Comparison of ENCODE assay signal across 8 cellular contexts in the genomic region with DNA sequence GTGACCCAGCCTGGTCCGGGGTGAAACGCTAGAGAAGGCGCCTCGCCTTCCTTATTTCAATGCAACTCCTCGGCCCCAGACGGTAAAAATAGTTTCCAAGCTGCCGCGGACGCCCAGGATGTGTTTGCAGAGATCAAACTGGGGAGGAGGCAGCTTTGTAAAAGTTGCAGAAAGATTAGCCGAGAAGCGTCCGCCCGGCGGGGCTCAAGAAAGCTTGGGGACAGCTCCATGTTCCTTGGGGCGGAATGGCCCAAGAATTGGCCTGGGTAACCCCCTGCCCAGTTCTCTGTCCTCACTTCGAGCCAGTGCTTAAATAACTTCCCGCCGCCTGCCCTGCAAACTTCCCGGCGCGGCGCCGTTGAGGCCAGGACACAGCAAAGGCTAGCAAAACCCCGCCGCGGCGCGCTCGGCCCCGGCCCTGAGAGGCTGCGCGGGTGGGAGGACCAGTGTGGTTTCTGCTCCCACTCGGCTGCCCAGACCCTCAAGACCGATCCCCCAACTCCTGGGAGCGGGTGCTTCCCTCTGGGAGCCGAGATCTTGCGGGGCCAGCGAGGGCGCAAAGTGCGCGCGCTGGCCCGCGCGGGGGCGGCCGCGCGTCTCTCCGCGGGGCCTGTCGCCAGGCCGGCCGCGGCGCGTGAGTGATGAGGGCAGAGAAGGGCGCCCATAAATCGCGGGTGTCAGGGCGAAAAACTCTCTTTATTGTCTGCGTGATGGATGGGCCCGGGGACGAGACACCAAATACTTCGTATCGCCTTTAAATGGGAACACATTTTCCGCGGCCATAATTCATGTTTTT. TPM values are rescaled to one million over a fixed set of nuclear protein-coding genes. Genes with fewer than 3 reads are reported as not detected.
A peak's percentile ranks its signal among the peaks of the same experiment; 100 is the strongest.
DNase-seq lines count a peak whose midpoint lies in the region; ATAC-seq and TF ChIP-seq lines count a peak whose summit lies in the region.

No MANE protein-coding gene starts in this region.

- H3K27ac ChIP-seq in skin epidermis = peak overlapping the region in 20 of 21 experiments; percentile 72 to 95 (median 88)

- H3K4me3 ChIP-seq in iPS-15b (ENCODE audit: low read depth, low read length) (peak overlapping the region; percentile 55), skin epidermis (peak overlapping the region; percentile 55 to 79 (median 70))

- no peak for ATAC-seq in activated naive CD8-positive, alpha-beta T cell treated with anti-CD3 and anti-CD28 coated beads, Interleukin-2, amount 10 ng/mL, durations not matched to agents 7 days and 5 days (ENCODE audit: low read depth)
- no peak for ATAC-seq in GM18873 (IDR thresholded peaks at IDR 0.05; ENCODE audit: low FRiP score, unreplicated experiment)
- ATAC-seq in HG03469 (IDR thresholded peaks at IDR 0.05; ENCODE audit: unreplicated experiment) = no peak
- ATAC-seq in GM21825 (IDR thresholded peaks at IDR 0.05; ENCODE audit: unreplicated experiment) = no peak

- H3K4me1 Mint-ChIP-seq in activated naive CD8-positive, alpha-beta T cell treated with anti-CD3 and anti-CD28 coated beads, Interleukin-2, amount 10 ng/mL, durations not matched to agents 7 days and 5 days = peaks cover 9% of the 10 kb centered on the region

- no peaks in the 10 kb centered on the region for H3K36me3 ChIP-seq in iPS-15b (ENCODE audit: control insufficient read depth, insufficient read depth, low read length)

- CTCF ChIA-PET in HEK293T (lab: Yijun Ruan, JAX) = interaction anchor here (0.7 to 1.2 kb wide), 2 partner anchors 12 to 854 kb away, joined by 3 read pairs; no protein-coding TSS in a partner anchor

- H3K9ac ChIP-seq in iPS-15b (ENCODE audit: low read depth, low read length) = no peak overlapping the region

- peak overlapping the region; percentile 47 for H3K4me3 Mint-ChIP-seq in activated naive CD8-positive, alpha-beta T cell treated with anti-CD3 and anti-CD28 coated beads, Interleukin-2, amount 10 ng/mL, durations not matched to agents 7 days and 5 days

- H3K36me3 Mint-ChIP-seq in activated naive CD8-positive, alpha-beta T cell treated with anti-CD3 and anti-CD28 coated beads, Interleukin-2, amount 10 ng/mL, durations not matched to agents 7 days and 5 days = peaks cover 2% of the 10 kb centered on the region

- peaks cover 10% of the 10 kb centered on the region for H3K4me1 ChIP-seq in iPS-15b (ENCODE audit: control insufficient read depth, insufficient read depth, low read length)

- H3K27ac Mint-ChIP-seq in activated naive CD8-positive, alpha-beta T cell treated with anti-CD3 and anti-CD28 coated beads, Interleukin-2, amount 10 ng/mL, durations not matched to agents 7 days and 5 days = no peak overlapping the region

- POLR2A ChIA-PET in HEK293T (lab: Yijun Ruan, JAX) = interaction anchor here (0.9 to 5.0 kb wide), 3 partner anchors 12 to 203 kb away, joined by 3 to 21 read pairs (median 3); no protein-coding TSS in a partner anchor
- POLR2A ChIA-PET in activated naive CD8-positive, alpha-beta T cell treated with anti-CD3 and anti-CD28 coated beads, Interleukin-2, amount 10 ng/mL, durations not matched to agents 7 days and 5 days (lab: Charles Lee) = no interaction called here

- H3K9me3 Mint-ChIP-seq in activated naive CD8-positive, alpha-beta T cell treated with anti-CD3 and anti-CD28 coated beads, Interleukin-2, amount 10 ng/mL, durations not matched to agents 7 days and 5 days = no peaks in the 10 kb centered on the region

- no peaks in the 10 kb centered on the region for H3K9me3 ChIP-seq in iPS-15b (ENCODE audit: control insufficient read depth, insufficient read depth, low read length)

- peaks cover 73% of the 10 kb centered on the region for H3K27me3 Mint-ChIP-seq in activated naive CD8-positive, alpha-beta T cell treated with anti-CD3 and anti-CD28 coated beads, Interleukin-2, amount 10 ng/mL, durations not matched to agents 7 days and 5 days

- H3K27me3 ChIP-seq in iPS-15b (ENCODE audit: control insufficient read depth, insufficient read depth, low read length) = peaks cover 92% of the 10 kb centered on the region

- DNase-seq in HEK293T (ENCODE audit: extremely low spot score) (no peak), NCI-H2227 treated with DMSO at 0.1 percent for 48 hours (lab: John Stamatoyannopoulos, UW) (no peak)
- peak; percentile 37 for DNase-seq in activated naive CD8-positive, alpha-beta T cell treated with anti-CD3 and anti-CD28 coated beads, Interleukin-2, amount 10 ng/mL, durations not matched to agents 7 days and 5 days

TF ChIP-seq in HEK293T, 16 proteins besides CTCF, POLR2A, EP300 and RAD21:
- no peak for TF ChIP-seq NFRKB (IDR thresholded peaks at IDR 0.05)
- peak; percentile 96 for TF ChIP-seq ARNT (IDR thresholded peaks at IDR 0.05)
- TF ChIP-seq BHLHE40 (IDR thresholded peaks at IDR 0.05; ENCODE audit: borderline replicate concordance) = no peak
- TF ChIP-seq HDGF (IDR thresholded peaks at IDR 0.05; ENCODE audit: borderline replicate concordance) = no peak
- no peak for TF ChIP-seq ELF4 (IDR thresholded peaks at IDR 0.05)
- peak; percentile 100 for TF ChIP-seq LEF1 (IDR thresholded peaks at IDR 0.05; ENCODE audit: borderline replicate concordance)
- no peak for TF ChIP-seq TARDBP (IDR thresholded peaks at IDR 0.05)
- TF ChIP-seq, protein P1, sequence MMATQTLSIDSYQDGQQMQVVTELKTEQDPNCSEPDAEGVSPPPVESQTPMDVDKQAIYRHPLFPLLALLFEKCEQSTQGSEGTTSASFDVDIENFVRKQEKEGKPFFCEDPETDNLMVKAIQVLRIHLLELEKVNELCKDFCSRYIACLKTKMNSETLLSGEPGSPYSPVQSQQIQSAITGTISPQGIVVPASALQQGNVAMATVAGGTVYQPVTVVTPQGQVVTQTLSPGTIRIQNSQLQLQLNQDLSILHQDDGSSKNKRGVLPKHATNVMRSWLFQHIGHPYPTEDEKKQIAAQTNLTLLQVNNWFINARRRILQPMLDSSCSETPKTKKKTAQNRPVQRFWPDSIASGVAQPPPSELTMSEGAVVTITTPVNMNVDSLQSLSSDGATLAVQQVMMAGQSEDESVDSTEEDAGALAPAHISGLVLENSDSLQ (IDR thresholded peaks at IDR 0.05) = peak; percentile 98
- TF ChIP-seq FOXK2 (IDR thresholded peaks at IDR 0.05) = no peak
- TF ChIP-seq FOXA1 (IDR thresholded peaks at IDR 0.05) = no peak
- TF ChIP-seq ZNF384 (IDR thresholded peaks at IDR 0.05) = no peak
- TF ChIP-seq SUZ12 (IDR thresholded peaks at IDR 0.05) = no peak
- TF ChIP-seq L3MBTL2 (conservative IDR thresholded peaks at IDR 0.05) = peak; percentile 25; the same call in 1 of the 2 replicates
- TF ChIP-seq FOXM1 (IDR thresholded peaks at IDR 0.05; ENCODE audit: borderline replicate concordance) = peak; percentile 72; the same call in 1 of the 2 replicates
- no peak for TF ChIP-seq SP1 (IDR thresholded peaks at IDR 0.05)
- TF ChIP-seq CTBP1 (IDR thresholded peaks at IDR 0.05; ENCODE audit: borderline replicate concordance) = peak; percentile 96

RNA-seq across cellular contexts. Expression of a gene that starts 6.3 kb away (rescaled TPM):
- total RNA-seq in activated naive CD8-positive, alpha-beta T cell treated with anti-CD3 and anti-CD28 coated beads, Interleukin-2, amount 10 ng/mL, durations not matched to agents 7 days and 5 days = under 1 TPM; 0.23 to 0.42 TPM

RNA-seq across cellular contexts. Expression of a gene that starts 23.5 kb away (rescaled TPM):
- not detected for total RNA-seq in activated naive CD8-positive, alpha-beta T cell treated with anti-CD3 and anti-CD28 coated beads, Interleukin-2, amount 10 ng/mL, durations not matched to agents 7 days and 5 days
